In the genomic region with DNA sequence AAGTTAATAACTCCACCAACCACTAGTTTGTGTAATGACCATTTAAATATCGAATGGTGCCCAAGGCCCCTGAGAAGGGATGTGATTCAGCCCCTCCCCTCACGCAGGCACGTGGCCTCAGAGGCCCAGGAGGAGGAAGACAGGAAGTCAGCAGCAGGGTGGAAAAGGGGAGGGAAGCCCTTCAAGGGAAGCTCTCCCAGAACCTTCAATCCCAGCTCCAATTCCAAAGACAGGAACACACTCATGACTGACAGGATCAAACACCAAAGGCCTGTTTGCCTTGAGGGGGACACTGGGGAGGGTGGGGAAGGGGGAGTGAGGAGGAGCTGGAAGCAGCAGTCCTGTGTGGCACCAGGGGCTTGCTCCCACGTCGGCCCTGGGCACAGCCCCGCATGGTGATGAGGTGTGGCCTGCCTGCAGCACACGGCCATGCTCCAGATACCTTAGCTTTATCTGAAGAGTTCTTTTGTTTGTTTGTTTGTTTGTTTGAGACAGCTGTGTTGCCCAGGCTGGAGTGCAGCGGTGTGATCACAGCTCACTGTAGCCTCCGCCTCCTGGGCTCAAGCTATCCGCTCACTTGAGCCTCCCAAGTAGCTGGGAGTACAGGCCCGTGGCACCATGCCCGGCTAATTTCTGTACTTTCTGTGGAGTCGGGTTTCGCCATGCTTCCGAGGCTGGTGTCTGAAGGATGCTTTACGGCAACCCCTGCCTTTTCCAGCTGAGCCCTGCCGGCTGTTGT, we compare ENCODE assay signal across 8 cellular contexts.
A peak's percentile ranks its signal among the peaks of the same experiment; 100 is the strongest.
DNase-seq lines count a peak whose midpoint lies in the region; ATAC-seq and FAIRE-seq lines count a peak whose summit lies in the region.

No MANE protein-coding gene starts in this region.

- H3K27ac Mint-ChIP-seq in activated naive CD8-positive, alpha-beta T cell: peak overlapping the region; percentile 90

- no peak for FAIRE-seq in urothelium cell line (lab: Jason Lieb, UNC)

- ATAC-seq in HG03045 (IDR thresholded peaks at IDR 0.05; ENCODE audit: unreplicated experiment): no peak

- H3K27me3 ChIP-seq in iPS-20b (ENCODE audit: insufficient read depth, low read length): no peaks in the 10 kb centered on the region

- H3K36me3 ChIP-seq in iPS-20b (ENCODE audit: insufficient read depth, low read depth, low read length): no peaks in the 10 kb centered on the region

- H3K9ac ChIP-seq in iPS-20b (ENCODE audit: low read depth, low read length): peak overlapping the region; percentile 26; the same call in 1 of the 2 replicates

- peaks cover 90% of the 10 kb centered on the region for H3K4me1 Mint-ChIP-seq in activated naive CD8-positive, alpha-beta T cell (ENCODE audit: low read depth)

- H3K9me3 Mint-ChIP-seq in activated naive CD8-positive, alpha-beta T cell (ENCODE audit: low read depth): no peaks in the 10 kb centered on the region

- H3K36me3 Mint-ChIP-seq in activated naive CD8-positive, alpha-beta T cell: peaks cover 3% of the 10 kb centered on the region

- H3K27ac ChIP-seq in iPS-20b (ENCODE audit: low read length): peak overlapping the region; percentile 40

- no peaks in the 10 kb centered on the region for H3K9me3 ChIP-seq in iPS-20b (ENCODE audit: insufficient read depth, low read depth, low read length)

- peak overlapping the region; percentile 24; the same call in 1 of the 2 replicates for H3K4me3 ChIP-seq in iPS-20b (ENCODE audit: low read length)

- DNase-seq in DMS53 treated with DMSO at 0.1 percent for 48 hours (lab: John Stamatoyannopoulos, UW; ENCODE audit: unreplicated experiment): peak; percentile 52
- DNase-seq in NCI-H2029 (lab: John Stamatoyannopoulos, UW): peak; percentile 84
- peak; percentile 62 for DNase-seq in urothelium cell line (ENCODE audit: low spot score)
- DNase-seq in SIG-M5 (lab: John Stamatoyannopoulos, UW): no peak
- no peak for DNase-seq in T1000 (lab: John Stamatoyannopoulos, UW)

- H3K4me1 ChIP-seq in iPS-20b (ENCODE audit: insufficient read depth, low read length): peaks cover 38% of the 10 kb centered on the region

- no peaks in the 10 kb centered on the region for H3K27me3 Mint-ChIP-seq in activated naive CD8-positive, alpha-beta T cell

- peak overlapping the region; percentile 44 for H3K4me3 Mint-ChIP-seq in activated naive CD8-positive, alpha-beta T cell

Comparison
In these comparisons a context has a peak if more than half of its experiments do, and no peak if none do; other contexts are left out.
1. DNase-seq: peak in DMS53 treated with DMSO at 0.1 percent for 48 hours (single experiment), NCI-H2029 (single experiment) and urothelium cell line (single experiment); none in SIG-M5 (single experiment) and T1000 (single experiment).